ENCODE assay signal across 8 cellular contexts in genomic region chr6:39865011-39865888, GRCh38.
DNase-seq lines count a peak whose midpoint lies in the region; ATAC-seq and TF ChIP-seq lines count a peak whose summit lies in the region.

No MANE protein-coding gene starts in this region.

- no peak overlapping the region for H3K27ac Mint-ChIP-seq in activated T-helper 2 cell treated with anti-CD3 and anti-CD28 coated beads, Interferon-gamma antibody, Interleukin-2, Interleukin-4, amounts not matched to agents 10 μg/mL and 5 μg/mL and 100 μg/mL, durations not matched to agents 14 hours and 24 hours and 36 hours

- intact Hi-C loops in activated T-helper 2 cell treated with anti-CD3 and anti-CD28 coated beads, Interferon-gamma antibody, Interleukin-2, Interleukin-4, amounts not matched to agents 10 μg/mL and 5 μg/mL and 100 μg/mL, durations not matched to agents 14 hours and 24 hours and 36 hours (cut with micrococcal nuclease) = no loop called here
- intact Hi-C loops in head of caudate nucleus (cut with DNase I) (no loop called here), posterior vena cava (cut with DNase I) (no loop called here), aorta (cut with DNase I) (loop anchor here in 1 of 2 donors (2.0 kb wide), 1 partner anchor 28 kb away; no protein-coding TSS in a partner anchor)

- H3K9me3 ChIP-seq in OCI-LY3 (ENCODE audit: insufficient read depth, low read length) = no peaks in the 10 kb centered on the region
- no peaks in the 10 kb centered on the region for H3K9me3 ChIP-seq in aorta (ENCODE audit: control insufficient read depth, low read length)

- H3K9ac ChIP-seq in OCI-LY3 (ENCODE audit: low read length) = no peak overlapping the region

- no peaks in the 10 kb centered on the region for H3K27me3 Mint-ChIP-seq in activated T-helper 2 cell treated with anti-CD3 and anti-CD28 coated beads, Interferon-gamma antibody, Interleukin-2, Interleukin-4, amounts not matched to agents 10 μg/mL and 5 μg/mL and 100 μg/mL, durations not matched to agents 14 hours and 24 hours and 36 hours (ENCODE audit: low read depth)

- H4K20me1 ChIP-seq in OCI-LY3 (ENCODE audit: insufficient read depth, low read length) = no peaks in the 10 kb centered on the region

- TF ChIP-seq CTCF in OCI-LY3 (IDR thresholded peaks at IDR 0.05; ENCODE audit: low read depth, low read length) = peak; percentile 97

- H3K4me3 Mint-ChIP-seq in activated T-helper 2 cell treated with anti-CD3 and anti-CD28 coated beads, Interferon-gamma antibody, Interleukin-2, Interleukin-4, amounts not matched to agents 10 μg/mL and 5 μg/mL and 100 μg/mL, durations not matched to agents 14 hours and 24 hours and 36 hours (ENCODE audit: low read depth) = no peak overlapping the region

- H3K36me3 ChIP-seq in OCI-LY3 (replicated peaks; ENCODE audit: low read depth, low read length) (no peaks in the 10 kb centered on the region), aorta (ENCODE audit: control insufficient read depth in 1 of 2, insufficient read depth in 2 of 2, low read length in 1 of 2) (peaks cover 0 to 6% of the 10 kb centered on the region in 2 donors)

- peak overlapping the region; percentile 97 for H2AFZ ChIP-seq in OCI-LY3 (ENCODE audit: low read depth, low read length)

- H3K79me2 ChIP-seq in OCI-LY3 (ENCODE audit: low read length) = no peaks in the 10 kb centered on the region

- ATAC-seq in aorta (ENCODE audit: low FRiP score) (peak; percentile 69), GM19452 (IDR thresholded peaks at IDR 0.05; ENCODE audit: unreplicated experiment) (no peak)

- H3K4me1 ChIP-seq in OCI-LY3 (ENCODE audit: low read length) = no peaks in the 10 kb centered on the region
- H3K4me1 ChIP-seq in aorta (ENCODE audit: control insufficient read depth in 1 of 2, insufficient read depth in 2 of 2, low read length in 2 of 2) = no peaks in the 10 kb centered on the region

- H3K4me3 ChIP-seq in OCI-LY3 (ENCODE audit: low read length) (peak overlapping the region; percentile 65), aorta (ENCODE audit: low read length in 2 of 2) (no peak overlapping the region)

- WGBS in aorta, 2 donors = 45 to 48% methylated on average over 15 of the region's 15 CpGs

- H3K9me3 Mint-ChIP-seq in activated T-helper 2 cell treated with anti-CD3 and anti-CD28 coated beads, Interferon-gamma antibody, Interleukin-2, Interleukin-4, amounts not matched to agents 10 μg/mL and 5 μg/mL and 100 μg/mL, durations not matched to agents 14 hours and 24 hours and 36 hours = no peaks in the 10 kb centered on the region

- DNase-seq in AG08395 (ENCODE audit: low spot score) = peak; percentile 79
- DNase-seq in GM19238 (ENCODE audit: insufficient read length, low spot score) = peak; percentile 41
- DNase-seq in activated T-helper 2 cell treated with anti-CD3 and anti-CD28 coated beads, Interferon-gamma antibody, Interleukin-2, Interleukin-4, amounts not matched to agents 10 μg/mL and 5 μg/mL and 100 μg/mL, durations not matched to agents 14 hours and 24 hours and 36 hours (ENCODE audit: low spot score) = peak; percentile 31
- peak; percentile 33 to 95 (median 75) for DNase-seq in head of caudate nucleus
- DNase-seq in posterior vena cava (ENCODE audit: low spot score) = peak; percentile 88
- DNase-seq in aorta = peak; percentile 87 to 92

- no peaks in the 10 kb centered on the region for H3K4me1 Mint-ChIP-seq in activated T-helper 2 cell treated with anti-CD3 and anti-CD28 coated beads, Interferon-gamma antibody, Interleukin-2, Interleukin-4, amounts not matched to agents 10 μg/mL and 5 μg/mL and 100 μg/mL, durations not matched to agents 14 hours and 24 hours and 36 hours (ENCODE audit: low read depth)

- H3K27ac ChIP-seq in OCI-LY3 (ENCODE audit: low read length) = no peak overlapping the region
- H3K27ac ChIP-seq in aorta (ENCODE audit: low read depth in 1 of 2, low read length in 2 of 2) = no peak overlapping the region

- H3K27me3 ChIP-seq in OCI-LY3 (ENCODE audit: low read depth, low read length) (peaks cover 20% of the 10 kb centered on the region), aorta (ENCODE audit: control insufficient read depth in 1 of 2, insufficient read depth in 2 of 2, low read length in 1 of 2) (no peaks in the 10 kb centered on the region)

- H3K4me2 ChIP-seq in OCI-LY3 (ENCODE audit: low read length) = peak overlapping the region; percentile 80

- no peaks in the 10 kb centered on the region for H3K36me3 Mint-ChIP-seq in activated T-helper 2 cell treated with anti-CD3 and anti-CD28 coated beads, Interferon-gamma antibody, Interleukin-2, Interleukin-4, amounts not matched to agents 10 μg/mL and 5 μg/mL and 100 μg/mL, durations not matched to agents 14 hours and 24 hours and 36 hours (ENCODE audit: low read depth)

Comparison
In these comparisons a context has a peak if more than half of its experiments do, and no peak if none do; other contexts are left out.
1. DNase-seq: peak in every context shown above with its lines; median percentile 90 in aorta; 88 in posterior vena cava; 79 in AG08395; 75 in head of caudate nucleus; 41 in GM19238; 31 in activated T-helper 2 cell treated with anti-CD3 and anti-CD28 coated beads, Interferon-gamma antibody, Interleukin-2, Interleukin-4, amounts not matched to agents 10 μg/mL and 5 μg/mL and 100 μg/mL, durations not matched to agents 14 hours and 24 hours and 36 hours.